Comparison of ENCODE assay signal across 8 cellular contexts in the genomic region with DNA sequence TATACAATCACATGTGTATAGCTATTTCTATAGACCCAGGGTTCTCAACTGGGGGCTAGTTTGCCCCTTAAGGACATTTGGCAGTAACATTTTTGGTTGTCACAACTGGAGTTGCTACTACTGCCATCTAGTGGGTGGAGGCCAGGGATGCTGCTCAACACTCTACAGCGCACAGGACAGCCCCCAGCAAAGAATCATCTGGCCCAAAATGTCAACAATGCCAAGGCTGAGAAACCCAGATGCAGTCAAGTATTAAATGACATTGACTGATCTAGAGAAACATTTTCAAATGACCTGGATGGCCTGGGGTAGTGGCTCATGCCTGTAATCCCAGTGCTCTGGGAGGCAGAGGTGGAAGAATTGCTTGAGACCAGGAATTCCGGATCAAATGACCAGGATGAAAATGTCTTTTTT. TPM values are rescaled to one million over a fixed set of nuclear protein-coding genes. Genes with fewer than 3 reads are reported as not detected.
A peak's percentile ranks its signal among the peaks of the same experiment; 100 is the strongest.
DNase-seq lines count a peak whose midpoint lies in the region; ATAC-seq and TF ChIP-seq lines count a peak whose summit lies in the region.

No MANE protein-coding gene starts in this region.

- ATAC-seq in Right ventricle myocardium inferior (no peak), left ventricle myocardium superior (no peak), HG03108 (IDR thresholded peaks at IDR 0.05; ENCODE audit: unreplicated experiment) (peak; percentile 48), Panc1 (no peak), HG02588 (IDR thresholded peaks at IDR 0.05; ENCODE audit: unreplicated experiment) (no peak)

- POLR2A ChIA-PET in Panc1 (lab: Charles Lee) = no interaction called here

- intact Hi-C loops in Right ventricle myocardium inferior (cut with DNase I) (loop anchor here (5.0 kb wide), 1 partner anchor 38 kb away; a partner anchor contains a TSS), left ventricle myocardium superior (cut with micrococcal nuclease) (no loop called here), Panc1 (cut with micrococcal nuclease; ENCODE audit: unreplicated experiment) (no loop called here)

- H3K36me3 ChIP-seq in Panc1 (ENCODE audit: control insufficient read depth, insufficient read depth, low read length) = no peaks in the 10 kb centered on the region; the same call in 1 of the 2 replicates

- CTCF ChIA-PET in Panc1 (lab: Charles Lee) = interaction anchor here (0.7 to 1.0 kb wide), 4 partner anchors 9 to 184 kb away, joined by 3 to 5 read pairs (median 4); no protein-coding TSS in a partner anchor

- H3K9me3 ChIP-seq in Panc1 (ENCODE audit: control insufficient read depth, insufficient read depth, low read depth, low read length) = no peaks in the 10 kb centered on the region

- H3K27ac ChIP-seq in Panc1 (ENCODE audit: low read length) = peak overlapping the region; percentile 98

- DNase-seq in Right ventricle myocardium inferior (ENCODE audit: missing footprints) (peak; percentile 63), left ventricle myocardium superior (no peak), Panc1 (ENCODE audit: low read depth, low spot score) (no peak), germinal center (ENCODE audit: low spot score) (peak; percentile 59)
- peak; percentile 84 to 86 for DNase-seq in activated T-cell treated with anti-CD3 and anti-CD28 coated beads, Interleukin-2, amount 50 U/mL, for 48 hours
- peak; percentile 54 to 56 for DNase-seq in stimulated activated CD4-positive, alpha-beta T cell treated with anti-CD3 and anti-CD28 coated beads, Interleukin-1b, Interleukin-23, amount 100 ng/mL, for 4 hours (ENCODE audit: low read depth in 2 of 2)

- no peak overlapping the region for H3K4me3 ChIP-seq in Panc1 (ENCODE audit: low read depth in 2 of 2, low read length in 2 of 2)

- in situ Hi-C loops in Panc1 (cut with HindIII; ENCODE audit: low pct_unique_long_range_greater_than_20kb, low sequenced_read_pairs) = no loop called here

- peak; percentile 88 for TF ChIP-seq CTCF in Panc1 (IDR thresholded peaks at IDR 0.05)

- no peaks in the 10 kb centered on the region for H3K27me3 ChIP-seq in Panc1 (ENCODE audit: control insufficient read depth, insufficient read depth, low read length)

- H3K4me1 ChIP-seq in Panc1 (ENCODE audit: control insufficient read depth, insufficient read depth, low read length) = peaks cover 83% of the 10 kb centered on the region

- no TSS peak for BruUV-seq in Panc1 (replicated peaks; lab: Mats Ljungman, UMichigan)

RNA-seq across cellular contexts. Expression of a gene that starts 5.8 kb away (rescaled TPM):
- total RNA-seq in Right ventricle myocardium inferior (97.3 TPM), left ventricle myocardium superior (103 TPM), Panc1 (2021; ENCODE audit: unreplicated experiment) (193 TPM)
- 134 TPM for polyA plus RNA-seq in Panc1 (2012; ENCODE audit: insufficient read length)

RNA-seq across cellular contexts. Expression of a gene that starts 38.6 kb away (rescaled TPM):
- total RNA-seq in Right ventricle myocardium inferior (4.4 TPM), left ventricle myocardium superior (5.2 TPM), Panc1 (2021; ENCODE audit: unreplicated experiment) (25.0 TPM)
- 18.0 TPM for polyA plus RNA-seq in Panc1 (2012; ENCODE audit: insufficient read length)

RNA-seq across cellular contexts. Expression of a gene that starts 48.7 kb away (rescaled TPM):
- 12.4 TPM for total RNA-seq in Right ventricle myocardium inferior
- total RNA-seq in left ventricle myocardium superior = 12.6 TPM
- total RNA-seq in Panc1 (2021; ENCODE audit: unreplicated experiment) = 56.2 TPM
- polyA plus RNA-seq in Panc1 (2012; ENCODE audit: insufficient read length) = 27.8 TPM

Comparison
In these comparisons a context has a peak if more than half of its experiments do, and no peak if none do; other contexts are left out.
1. DNase-seq: peak in Right ventricle myocardium inferior (single experiment), activated T-cell treated with anti-CD3 and anti-CD28 coated beads, Interleukin-2, amount 50 U/mL, for 48 hours (2 of 2), germinal center (single experiment) and stimulated activated CD4-positive, alpha-beta T cell treated with anti-CD3 and anti-CD28 coated beads, Interleukin-1b, Interleukin-23, amount 100 ng/mL, for 4 hours (2 of 2); none in left ventricle myocardium superior (single experiment) and Panc1 (single experiment).